ENCODE assay signal across 9 cellular contexts in genomic region chr2:149329068-149329467, GRCh38. TPM values are rescaled to one million over a fixed set of nuclear protein-coding genes. Genes with fewer than 3 reads are reported as not detected.
DNase-seq lines count a peak whose midpoint lies in the region; TF ChIP-seq lines count a peak whose summit lies in the region.
"Had no signal": no experiment of that assay in that cellular context is flagged by ENCODE, and none has a peak within 500 bp of the region (broad histone marks: within the 10 kb centered on the region; RNA-seq: fewer than 3 reads in every experiment).

No MANE protein-coding gene starts in this region.

- no peaks in the 10 kb centered on the region for H3K79me2 ChIP-seq in MM.1S (ENCODE audit: low read length)

- intact Hi-C loops in colonic mucosa (cut with DNase I), result no loop called here

- no peak overlapping the region for H2BK12ac ChIP-seq in neuronal stem cell (ENCODE audit: low read length)

- DNase-seq in GM03348 (ENCODE audit: low spot score), result peak; percentile 4
- DNase-seq in MM.1S, result no peak
- peak; percentile 35 for DNase-seq in colonic mucosa
- no peak for DNase-seq in neuronal stem cell (ENCODE audit: low spot score)
- no peak for DNase-seq in DMS79 treated with DMSO at 0.1 percent for 48 hours (lab: John Stamatoyannopoulos, UW)
- no peak for DNase-seq in stimulated activated CD4-positive, alpha-beta T cell treated with anti-CD3 and anti-CD28 coated beads, Interleukin-4, amount 100 ng/mL, for 1 hour
- no peak for DNase-seq in hepatic stellate cell (ENCODE audit: low spot score)
- no peak for DNase-seq in Kasumi-1 (lab: John Stamatoyannopoulos, UW)

- H3K27me3 ChIP-seq in MM.1S (replicated peaks; ENCODE audit: insufficient read depth, low read length), result no peaks in the 10 kb centered on the region
- no peaks in the 10 kb centered on the region for H3K27me3 ChIP-seq in colonic mucosa
- peaks cover 0 to 13% (median 2%) of the 10 kb centered on the region in 3 experiments for H3K27me3 ChIP-seq in neuronal stem cell (ENCODE audit: control insufficient read depth in 3 of 3, insufficient read depth in 3 of 3, low read depth in 1 of 3, low read length in 3 of 3)

- no peaks in the 10 kb centered on the region for H3K9me2 ChIP-seq in MM.1S (replicated peaks; ENCODE audit: insufficient read depth, low read length)

- H3K4me2 ChIP-seq in MM.1S (ENCODE audit: low read depth, low read length) (peak overlapping the region; percentile 78; the same call in 1 of the 2 replicates), neuronal stem cell (ENCODE audit: insufficient read depth, low read length, poor library complexity, severe bottlenecking) (no peak overlapping the region)

- TF ChIP-seq CTCF in MM.1S (IDR thresholded peaks at IDR 0.05; ENCODE audit: low read length) (peak; percentile 24; the same call in 1 of the 2 replicates), colonic mucosa (IDR thresholded peaks at IDR 0.05) (peak; percentile 23)

- H3K18ac ChIP-seq in neuronal stem cell (ENCODE audit: low read length), result no peak overlapping the region

- no peak overlapping the region for H3K23ac ChIP-seq in neuronal stem cell (ENCODE audit: low read depth, low read length, poor library complexity)

- no peak overlapping the region for H2BK120ac ChIP-seq in neuronal stem cell (ENCODE audit: low read depth, low read length)

- H3K4me1 ChIP-seq in MM.1S (ENCODE audit: low read length), result no peaks in the 10 kb centered on the region
- H3K4me1 ChIP-seq in colonic mucosa, result no peaks in the 10 kb centered on the region
- peaks cover 2% of the 10 kb centered on the region in 2 donors for H3K4me1 ChIP-seq in neuronal stem cell (ENCODE audit: control insufficient read depth in 2 of 2, insufficient read depth in 1 of 2, low read depth in 1 of 2, low read length in 2 of 2)

- H4K20me1 ChIP-seq in MM.1S (ENCODE audit: insufficient read depth, low read length), result no peaks in the 10 kb centered on the region

- no peak overlapping the region for H3K4ac ChIP-seq in neuronal stem cell (ENCODE audit: low read length)

- H2BK15ac ChIP-seq in neuronal stem cell (ENCODE audit: low read length), result no peak overlapping the region

- no peaks in the 10 kb centered on the region for H3K9me3 ChIP-seq in MM.1S (replicated peaks; ENCODE audit: insufficient read depth, low read length)
- no peaks in the 10 kb centered on the region for H3K9me3 ChIP-seq in colonic mucosa
- H3K9me3 ChIP-seq in neuronal stem cell (replicated peaks in 1 of 2; ENCODE audit: control insufficient read depth in 2 of 2, insufficient read depth in 1 of 2, low read depth in 1 of 2, low read length in 2 of 2), result no peaks in the 10 kb centered on the region

- no peak overlapping the region for H2AK5ac ChIP-seq in neuronal stem cell (ENCODE audit: low read depth, low read length)

- H3K14ac ChIP-seq in neuronal stem cell (ENCODE audit: low read length), result no peak overlapping the region

- H4K8ac ChIP-seq in neuronal stem cell (ENCODE audit: low read depth, low read length), result no peak overlapping the region

- H3K79me1 ChIP-seq in neuronal stem cell (ENCODE audit: low read depth, low read length), result no peaks in the 10 kb centered on the region

- H3K27ac ChIP-seq in MM.1S (ENCODE audit: low read length) (no peak overlapping the region), colonic mucosa (no peak overlapping the region), neuronal stem cell (replicated peaks; ENCODE audit: low read length) (no peak overlapping the region)

- H3K9ac ChIP-seq in MM.1S (ENCODE audit: low read length) (no peak overlapping the region), colonic mucosa (ENCODE audit: low read depth in 2 of 2, low read length in 2 of 2) (no peak overlapping the region), neuronal stem cell (ENCODE audit: low read depth, low read length, poor library complexity) (no peak overlapping the region)

- no peaks in the 10 kb centered on the region for H3F3A ChIP-seq in MM.1S (ENCODE audit: insufficient read depth, low read length)

- no peak overlapping the region for H4K91ac ChIP-seq in neuronal stem cell (ENCODE audit: low read depth, low read length, poor library complexity)

- H3K36me3 ChIP-seq in MM.1S (replicated peaks; ENCODE audit: insufficient read depth, low read length) (no peaks in the 10 kb centered on the region), colonic mucosa (no peaks in the 10 kb centered on the region), neuronal stem cell (replicated peaks in 1 of 2; ENCODE audit: control insufficient read depth in 2 of 2, insufficient read depth in 2 of 2, low read length in 2 of 2) (no peaks in the 10 kb centered on the region)

- H2AFZ ChIP-seq in MM.1S (ENCODE audit: low read length), result no peak overlapping the region
- H2AFZ ChIP-seq in neuronal stem cell (ENCODE audit: low read length), result peak overlapping the region; percentile 100

- no peak overlapping the region for H2BK5ac ChIP-seq in neuronal stem cell (ENCODE audit: low read length)

- WGBS in neuronal stem cell (ENCODE audit: extremely low coverage in 2 of 2, insufficient read length in 2 of 2, insufficient replicate concordance in 1 of 2), 2 donors, result no CpG with 5 or more reads among the region's 8 CpGs

- H3K4me3 ChIP-seq in MM.1S (ENCODE audit: low read length) (no peak overlapping the region), colonic mucosa (no peak overlapping the region), neuronal stem cell (ENCODE audit: low read length in 2 of 2) (no peak overlapping the region)

RNA-seq across cellular contexts. Expression of gene LYPD6, which starts 1.3 kb away (rescaled TPM):
- 1 to 10 TPM; 5.2 to 8.4 TPM for total RNA-seq in colonic mucosa
- polyA plus RNA-seq in neuronal stem cell (2013, experiment 1 of 2), result 3.3 TPM
- 2.9 TPM for polyA plus RNA-seq in neuronal stem cell (2013, experiment 2 of 2)
- total RNA-seq: mononuclear cell had no signal

Comparison
In these comparisons a context has a peak if more than half of its experiments do, and no peak if none do; other contexts are left out.
1. DNase-seq: peak in GM03348 (single experiment) and colonic mucosa (single experiment); none in MM.1S (single experiment), neuronal stem cell (single experiment), DMS79 treated with DMSO at 0.1 percent for 48 hours (single experiment), stimulated activated CD4-positive, alpha-beta T cell treated with anti-CD3 and anti-CD28 coated beads, Interleukin-4, amount 100 ng/mL, for 1 hour (single experiment), hepatic stellate cell (single experiment) and Kasumi-1 (0 of 2).